10 cellular contexts compared by ENCODE assay signal in the genomic region with DNA sequence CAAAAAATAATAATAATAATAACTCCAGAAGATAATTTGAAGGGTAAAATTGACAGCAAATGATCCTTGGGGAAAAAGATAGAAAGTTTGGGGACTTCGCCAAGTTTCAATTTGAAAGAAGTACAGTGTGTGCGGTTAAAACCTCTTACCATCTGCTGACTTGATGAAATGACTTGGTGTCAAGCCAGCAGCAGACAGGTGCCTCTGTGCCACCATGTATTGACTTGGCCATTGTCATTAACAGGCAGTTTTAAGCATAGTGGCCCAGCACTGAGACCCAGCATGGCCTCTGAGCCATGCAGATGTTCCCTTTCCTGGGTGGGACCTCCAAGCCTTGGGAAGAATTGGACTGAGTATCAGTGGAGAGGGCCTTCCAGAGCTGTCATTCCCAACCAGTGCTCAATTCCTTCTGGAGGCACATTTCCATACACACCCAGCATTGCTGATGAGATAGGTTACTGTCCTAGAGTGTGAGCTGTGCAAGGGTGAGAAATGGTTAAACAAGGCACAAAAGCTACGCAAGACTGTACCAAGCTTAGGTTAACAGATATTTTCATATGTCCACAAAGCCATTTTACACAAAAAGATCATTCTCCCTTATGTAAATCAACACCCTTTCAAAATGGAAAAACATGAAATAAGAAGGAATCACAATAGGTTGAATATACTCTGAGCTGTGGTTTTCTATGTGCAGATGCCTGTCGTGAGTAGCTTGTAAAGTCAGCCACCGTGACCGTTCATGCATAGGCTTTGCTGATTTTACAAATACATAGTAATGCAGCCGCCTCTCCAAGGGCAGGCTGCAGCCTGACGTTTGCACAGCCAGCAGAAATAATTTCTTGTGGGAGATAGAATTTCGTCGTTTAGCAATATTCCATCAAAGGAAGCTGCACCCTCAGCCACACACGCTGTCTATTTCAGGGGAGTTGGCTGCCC. TPM values are rescaled to one million over a fixed set of nuclear protein-coding genes. Genes with fewer than 3 reads are reported as not detected.
DNase-seq lines count a peak whose midpoint lies in the region; ATAC-seq and TF ChIP-seq lines count a peak whose summit lies in the region.
"Had no signal": no experiment of that assay in that cellular context is flagged by ENCODE, and none has a peak within 500 bp of the region (broad histone marks: within the 10 kb centered on the region; RNA-seq: fewer than 3 reads in every experiment).

No MANE protein-coding gene starts in this region.

- H3K9me3 ChIP-seq in SK-N-MC (ENCODE audit: low read depth, low read length): no peaks in the 10 kb centered on the region
- H3K9me3 ChIP-seq in trophoblast cell (ENCODE audit: insufficient read depth, low read depth, low read length): no peaks in the 10 kb centered on the region

- H3K27ac ChIP-seq in SK-N-MC (peak overlapping the region; percentile 91), trophoblast cell (ENCODE audit: low read depth, low read length) (no peak overlapping the region)
- H3K27ac ChIP-seq: brain microvascular endothelial cell had no signal

- no peak overlapping the region for H3K9ac ChIP-seq in SK-N-MC (ENCODE audit: insufficient read length)
- no peak overlapping the region for H3K9ac ChIP-seq in trophoblast cell (ENCODE audit: low read length)

- no peak overlapping the region for H3K23ac ChIP-seq in trophoblast cell (ENCODE audit: low read length)

- DNase-seq in GF-D8 (lab: John Stamatoyannopoulos, UW) (peak; percentile 68), SK-N-MC (ENCODE audit: low read depth, low spot score) (peak; percentile 78), trophoblast cell (no peak), erythroblast (lab: John Stamatoyannopoulos, UW) (no peak), occipital lobe (lab: John Stamatoyannopoulos, UW) (no peak)
- no peak for DNase-seq in NK-92 treated with Interleukin-12 subunit alpha and Interleukin-12 subunit beta, amount 100 ng/mL, for 24 hours (lab: John Stamatoyannopoulos, UW)
- DNase-seq: brain microvascular endothelial cell; CD8-positive, alpha-beta T cell had no signal

- no peaks in the 10 kb centered on the region for H3K79me1 ChIP-seq in trophoblast cell (ENCODE audit: low read length)

- H4K91ac ChIP-seq in trophoblast cell (ENCODE audit: low read depth, low read length): no peak overlapping the region

- H2AK5ac ChIP-seq in trophoblast cell (ENCODE audit: low read length): no peak overlapping the region

- no peak overlapping the region for H4K12ac ChIP-seq in trophoblast cell (ENCODE audit: low read depth, low read length)

- no peak overlapping the region for H4K8ac ChIP-seq in trophoblast cell (ENCODE audit: low read depth, low read length)

- H2AFZ ChIP-seq in trophoblast cell (ENCODE audit: insufficient read depth, low read length, poor library complexity): no peak overlapping the region

- H3K36me3 ChIP-seq in SK-N-MC (ENCODE audit: insufficient read depth, low read length) (no peaks in the 10 kb centered on the region), trophoblast cell (ENCODE audit: control insufficient read depth in 1 of 2, insufficient read depth in 2 of 2, low read length in 2 of 2) (no peaks in the 10 kb centered on the region)
- H3K36me3 ChIP-seq: brain microvascular endothelial cell had no signal

- no peak overlapping the region for H2BK5ac ChIP-seq in trophoblast cell (ENCODE audit: low read depth, low read length, poor library complexity)

- no peak for TF ChIP-seq POLR2A in erythroblast (IDR thresholded peaks at IDR 0.05; ENCODE audit: low read length)

- peak overlapping the region; percentile 72 for H3K4me3 ChIP-seq in SK-N-MC
- H3K4me3 ChIP-seq in trophoblast cell (ENCODE audit: low read depth, low read length): no peak overlapping the region

- no peak overlapping the region for H2BK12ac ChIP-seq in trophoblast cell (ENCODE audit: low read length)

- H3K4me1 ChIP-seq in trophoblast cell (ENCODE audit: control insufficient read depth in 1 of 2, insufficient read depth in 2 of 2, low read length in 2 of 2): peaks cover 0 to 2% of the 10 kb centered on the region in 2 experiments

- no peak overlapping the region for H2BK120ac ChIP-seq in trophoblast cell (ENCODE audit: insufficient read depth, low read length, poor library complexity)

- no peaks in the 10 kb centered on the region for H3K79me2 ChIP-seq in trophoblast cell (ENCODE audit: control insufficient read depth, insufficient read depth, low read length, poor library complexity)

- no peak overlapping the region for H3K4ac ChIP-seq in trophoblast cell (ENCODE audit: low read depth, low read length)

- WGBS in trophoblast cell (ENCODE audit: extremely low coverage, insufficient coverage, insufficient read length): no CpG with 5 or more reads among the region's 11 CpGs

- ATAC-seq in GM21576 (IDR thresholded peaks at IDR 0.05; ENCODE audit: unreplicated experiment) (peak; percentile 81), HG03558 (IDR thresholded peaks at IDR 0.05; ENCODE audit: extremely low read depth, unreplicated experiment) (peak; percentile 63)
- ATAC-seq: CD8-positive, alpha-beta T cell had no signal

- H3K4me2 ChIP-seq in trophoblast cell (ENCODE audit: low read length): no peak overlapping the region

- H3K27me3 ChIP-seq in trophoblast cell (ENCODE audit: insufficient read depth, low read length): no peaks in the 10 kb centered on the region
- H3K27me3 ChIP-seq: brain microvascular endothelial cell had no signal

- H3K18ac ChIP-seq in trophoblast cell (ENCODE audit: low read length): no peak overlapping the region

- H3K14ac ChIP-seq in trophoblast cell (ENCODE audit: low read length): no peak overlapping the region

RNA-seq across cellular contexts. Expression of a gene that starts 59.4 kb away (rescaled TPM):
- 11.5 and 12.3 TPM in 2 replicates for polyA plus RNA-seq in trophoblast cell (2013)
- 285 TPM for total RNA-seq in occipital lobe

Comparison
In these comparisons a context has a peak if more than half of its experiments do, and no peak if none do; other contexts are left out.
1. DNase-seq: peak in GF-D8 (single experiment) and SK-N-MC (single experiment); none in NK-92 treated with Interleukin-12 subunit alpha and Interleukin-12 subunit beta, amount 100 ng/mL, for 24 hours (single experiment), trophoblast cell (0 of 2), erythroblast (0 of 2) and occipital lobe (single experiment).